ENCODE assay signal across 1 cellular context in the genomic region with DNA sequence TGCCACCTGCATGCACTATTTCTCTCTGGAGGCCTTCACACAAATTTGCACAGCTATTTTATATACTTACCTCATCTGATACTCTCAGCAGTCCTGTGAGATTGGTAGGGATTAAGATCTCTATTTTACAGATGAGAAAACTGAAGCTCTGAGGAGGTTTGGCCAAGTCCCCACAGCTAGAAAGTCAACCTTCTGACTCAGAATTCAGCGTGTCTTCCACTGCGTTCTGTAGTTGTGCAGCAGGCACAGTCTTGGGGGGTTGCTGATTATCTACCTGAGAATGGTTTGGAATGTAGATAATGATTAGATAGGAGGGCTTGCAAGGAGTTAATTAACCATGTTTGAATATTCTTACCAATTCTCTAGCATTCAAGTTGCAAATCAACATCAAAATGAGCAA.
TF ChIP-seq lines count a peak whose summit lies in the region.

No MANE protein-coding gene starts in this region.

TF ChIP-seq in HepG2, 621 proteins besides CTCF, POLR2A, EP300 and RAD21 (continued from another document):
- TF ChIP-seq, protein P1, sequence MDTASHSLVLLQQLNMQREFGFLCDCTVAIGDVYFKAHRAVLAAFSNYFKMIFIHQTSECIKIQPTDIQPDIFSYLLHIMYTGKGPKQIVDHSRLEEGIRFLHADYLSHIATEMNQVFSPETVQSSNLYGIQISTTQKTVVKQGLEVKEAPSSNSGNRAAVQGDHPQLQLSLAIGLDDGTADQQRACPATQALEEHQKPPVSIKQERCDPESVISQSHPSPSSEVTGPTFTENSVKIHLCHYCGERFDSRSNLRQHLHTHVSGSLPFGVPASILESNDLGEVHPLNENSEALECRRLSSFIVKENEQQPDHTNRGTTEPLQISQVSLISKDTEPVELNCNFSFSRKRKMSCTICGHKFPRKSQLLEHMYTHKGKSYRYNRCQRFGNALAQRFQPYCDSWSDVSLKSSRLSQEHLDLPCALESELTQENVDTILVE (CRISPR knock-in tag; IDR thresholded peaks at IDR 0.05) = no peak
- TF ChIP-seq MAFF (IDR thresholded peaks at IDR 0.05; ENCODE audit: low read depth, low read length) (no peak), KAT8 (CRISPR knock-in tag; IDR thresholded peaks at IDR 0.05) (no peak), ZBTB7B (CRISPR knock-in tag; IDR thresholded peaks at IDR 0.05) (no peak), ZNF557 (CRISPR knock-in tag; IDR thresholded peaks at IDR 0.05) (no peak)
